13 cellular contexts compared by ENCODE assay signal in genomic region chr3:51992017-51992682, GRCh38. TPM values are rescaled to one million over a fixed set of nuclear protein-coding genes. Genes with fewer than 3 reads are reported as not detected.
DNase-seq lines count a peak whose midpoint lies in the region; ATAC-seq and TF ChIP-seq lines count a peak whose summit lies in the region.
"Had no signal": no experiment of that assay in that cellular context is flagged by ENCODE, and none has a peak within 500 bp of the region (broad histone marks: within the 10 kb centered on the region; RNA-seq: fewer than 3 reads in every experiment).

No MANE protein-coding gene starts in this region.

- TF ChIP-seq POLR2A in transverse colon (IDR thresholded peaks at IDR 0.05) = no peak

- DNase-seq in cardiac muscle cell (ENCODE audit: low read depth in 1 of 2, low spot score in 1 of 2) = no peak
- no peak for DNase-seq in Right ventricle myocardium superior
- DNase-seq in OCI-LY7 (ENCODE audit: low spot score) = no peak
- DNase-seq in colonic mucosa = no peak
- DNase-seq in NCI-H1092 (lab: John Stamatoyannopoulos, UW) = no peak
- DNase-seq in transverse colon = no peak
- DNase-seq: activated B cell treated with CpG ODN at 0.5 μM for 24 hours, NCI-H1436 treated with DMSO at 0.1 percent for 48 hours, NCI-H526 had no signal

- in situ Hi-C loops in transverse colon (cut with MboI; ENCODE audit: low pct_ligation_motif_present in 1 of 4, low pct_unique_long_range_greater_than_20kb in 1 of 4, low sequenced_read_pairs in 3 of 4) = no loop called here

- intact Hi-C loops in Right ventricle myocardium superior (cut with DNase I) = no loop called here
- intact Hi-C loops in OCI-LY7 (cut with micrococcal nuclease; ENCODE audit: unreplicated experiment) = no loop called here
- intact Hi-C loops in colonic mucosa (cut with DNase I) = no loop called here
- intact Hi-C loops in transverse colon (cut with DNase I; ENCODE audit: low total_unique reads) = no loop called here

- TF ChIP-seq CTCF in cardiac muscle cell (IDR thresholded peaks at IDR 0.05; ENCODE audit: low read depth, low read length) (no peak), OCI-LY7 (conservative IDR thresholded peaks at IDR 0.05; ENCODE audit: low read length) (no peak), colonic mucosa (IDR thresholded peaks at IDR 0.05) (no peak), transverse colon (IDR thresholded peaks at IDR 0.05) (no peak)

- CTCF ChIA-PET in OCI-LY7 (lab: Charles Lee; ENCODE audit: unreplicated experiment) = no interaction called here

- no peak overlapping the region for H3K4me3 ChIP-seq in cardiac muscle cell
- no peak overlapping the region for H3K4me3 ChIP-seq in OCI-LY7 (ENCODE audit: low read depth, low read length, poor library complexity, severe bottlenecking)
- no peak overlapping the region for H3K4me3 ChIP-seq in colonic mucosa
- no peak overlapping the region for H3K4me3 ChIP-seq in transverse colon
- H3K4me3 ChIP-seq: coronary artery, SJSA1 had no signal

- 0 out of 2 replicates have a peak overlapping the region, but pooled peaks have one; percentile 14 for H3K4me2 ChIP-seq in OCI-LY7 (ENCODE audit: low read length)

- no TSS peak for BruUV-seq in OCI-LY7 (replicated peaks; lab: Mats Ljungman, UMichigan)

- H3K9me2 ChIP-seq in OCI-LY7 (ENCODE audit: insufficient read depth, low read length) = no peaks in the 10 kb centered on the region

- H3K9ac ChIP-seq in colonic mucosa (ENCODE audit: low read depth in 2 of 2, low read length in 2 of 2) = peak overlapping the region; percentile 20 to 46

- H3K79me2 ChIP-seq in OCI-LY7 (ENCODE audit: insufficient read depth, low read depth, low read length) = peaks cover 27% of the 10 kb centered on the region

- ATAC-seq in Right ventricle myocardium superior (ENCODE audit: poor library complexity) (no peak), GM21423 (IDR thresholded peaks at IDR 0.05; ENCODE audit: unreplicated experiment) (no peak), HG03097 (IDR thresholded peaks at IDR 0.05; ENCODE audit: low FRiP score, unreplicated experiment) (no peak)

- H3K27ac ChIP-seq in cardiac muscle cell = peak overlapping the region; percentile 66
- H3K27ac ChIP-seq in OCI-LY7 (ENCODE audit: low read depth, low read length, poor library complexity, severe bottlenecking) = peak overlapping the region; percentile 14
- no peak overlapping the region for H3K27ac ChIP-seq in colonic mucosa
- H3K27ac ChIP-seq in transverse colon = no peak overlapping the region
- H3K27ac ChIP-seq: coronary artery, SJSA1 had no signal

- H3K27me3 ChIP-seq in cardiac muscle cell (no peaks in the 10 kb centered on the region), colonic mucosa (no peaks in the 10 kb centered on the region), transverse colon (no peaks in the 10 kb centered on the region)
- H3K27me3 ChIP-seq: SJSA1 had no signal

- no peak for TF ChIP-seq EP300 in transverse colon (IDR thresholded peaks at IDR 0.05; ENCODE audit: low read depth)

- H3K36me3 ChIP-seq in cardiac muscle cell (peaks cover 15% of the 10 kb centered on the region), OCI-LY7 (ENCODE audit: insufficient read depth, low read length) (peaks cover 44% of the 10 kb centered on the region), colonic mucosa (peaks cover 9% of the 10 kb centered on the region), transverse colon (peaks cover 0 to 18% (median 7%) of the 10 kb centered on the region in 4 donors)

- H3K9me3 ChIP-seq in cardiac muscle cell (ENCODE audit: low read depth) (no peaks in the 10 kb centered on the region), OCI-LY7 (ENCODE audit: low read length) (no peaks in the 10 kb centered on the region), colonic mucosa (no peaks in the 10 kb centered on the region), transverse colon (no peaks in the 10 kb centered on the region)
- H3K9me3 ChIP-seq: SJSA1 had no signal

- H3K4me1 ChIP-seq in cardiac muscle cell (ENCODE audit: low read depth) (peaks cover 9% of the 10 kb centered on the region), OCI-LY7 (ENCODE audit: insufficient read depth, low read length, poor library complexity, severe bottlenecking) (peaks cover 29% of the 10 kb centered on the region), colonic mucosa (peaks cover 6% of the 10 kb centered on the region), transverse colon (peaks cover 8 to 24% (median 14%) of the 10 kb centered on the region in 4 donors)

- H4K20me1 ChIP-seq in OCI-LY7 (ENCODE audit: insufficient read depth, low read length) = peaks cover 12% of the 10 kb centered on the region; the same call in 1 of the 2 replicates

- H2AFZ ChIP-seq in OCI-LY7 (ENCODE audit: low read length) = no peak overlapping the region

- POLR2A ChIA-PET in OCI-LY7 (lab: Charles Lee) = interaction anchor here (0.9 to 1.2 kb wide), 2 partner anchors 9 to 49 kb away, joined by 3 to 4 read pairs; partner anchors contain the start of gene ACY1

- 83 to 92% methylated on average over 2 to 3 of the region's 3 CpGs for WGBS in transverse colon (ENCODE audit: low coverage in 1 of 2), 2 donors

RNA-seq across cellular contexts. Expression of gene RPL29, which starts 3.5 kb away (rescaled TPM):
- 1,533 and 1,673 TPM in 2 replicates for total RNA-seq in cardiac muscle cell
- polyA plus RNA-seq in cardiac muscle cell = 844 and 941 TPM in 2 replicates
- total RNA-seq in Right ventricle myocardium superior = 594 TPM
- total RNA-seq in OCI-LY7 (2014; rRNA removed; shearing (Covaris generic)) = 1,739 and 1,781 TPM in 2 replicates
- 1,513 and 1,535 TPM in 2 replicates for total RNA-seq in OCI-LY7 (2022)
- 1,000 to 10,000 TPM; 1,051 to 1,273 TPM for total RNA-seq in colonic mucosa
- total RNA-seq in transverse colon = 1,000 to 10,000 TPM in 1 of 4 donors, 100 to 1,000 TPM in 3; 366 to 1,281 (median 746) TPM

RNA-seq across cellular contexts. Expression of gene ACY1, which starts 8.8 kb away (rescaled TPM):
- total RNA-seq in cardiac muscle cell (87.7 and 99.7 TPM in 2 replicates), Right ventricle myocardium superior (23.2 TPM), OCI-LY7 (2022) (4.0 and 5.6 TPM in 2 replicates), colonic mucosa (100 to 1,000 TPM; 137 to 153 TPM), transverse colon (100 to 1,000 TPM; 165 to 426 (median 250) TPM)
- 116 and 125 TPM in 2 replicates for polyA plus RNA-seq in cardiac muscle cell
- total RNA-seq in OCI-LY7 (2014; rRNA removed; shearing (Covaris generic)) = 0.54 and 3.3 TPM in 2 replicates

RNA-seq across cellular contexts. Expression of gene ABHD14A, which starts 17.3 kb away (rescaled TPM):
- total RNA-seq in cardiac muscle cell (56.5 and 105 TPM in 2 replicates), Right ventricle myocardium superior (27.5 TPM), OCI-LY7 (2022) (8.9 and 10.5 TPM in 2 replicates), colonic mucosa (1 to 10 TPM; 7.4 to 9.6 TPM), transverse colon (10 to 100 TPM in 2 of 4 donors, 1 to 10 TPM in 2; 2.0 to 11.3 (median 7.7) TPM)
- 95.9 and 104 TPM in 2 replicates for polyA plus RNA-seq in cardiac muscle cell
- total RNA-seq in OCI-LY7 (2014; rRNA removed; shearing (Covaris generic)) = 3.7 and 7.5 TPM in 2 replicates

RNA-seq across cellular contexts. Expression of gene ABHD14B, which starts 18.3 kb away (rescaled TPM):
- total RNA-seq in cardiac muscle cell (19.8 and 27.8 TPM in 2 replicates), Right ventricle myocardium superior (12.6 TPM), OCI-LY7 (2022) (40.1 and 41.4 TPM in 2 replicates), colonic mucosa (10 to 100 TPM; 64.9 to 72.2 TPM), transverse colon (100 to 1,000 TPM in 2 of 4 donors, 10 to 100 TPM in 2; 34.4 to 119 (median 99.7) TPM)
- 23.3 and 29.9 TPM in 2 replicates for polyA plus RNA-seq in cardiac muscle cell
- 11.3 and 16.1 TPM in 2 replicates for total RNA-seq in OCI-LY7 (2014; rRNA removed; shearing (Covaris generic))

RNA-seq across cellular contexts. Expression of gene PCBP4, which starts 24.9 kb away (rescaled TPM):
- total RNA-seq in cardiac muscle cell (151 and 226 TPM in 2 replicates), Right ventricle myocardium superior (64.1 TPM), OCI-LY7 (2022) (12.5 and 14.4 TPM in 2 replicates), colonic mucosa (10 to 100 TPM; 19.6 to 22.4 TPM), transverse colon (100 to 1,000 TPM in 1 of 4 donors, 10 to 100 TPM in 3; 22.4 to 382 (median 63.6) TPM)
- 114 and 122 TPM in 2 replicates for polyA plus RNA-seq in cardiac muscle cell
- total RNA-seq in OCI-LY7 (2014; rRNA removed; shearing (Covaris generic)) = 1.4 and 2.0 TPM in 2 replicates

Comparison
In these comparisons a context has a peak if more than half of its experiments do, and no peak if none do; other contexts are left out.
1. H3K27ac ChIP-seq: peak in cardiac muscle cell (single experiment) and OCI-LY7 (single experiment); none in colonic mucosa (single experiment) and transverse colon (0 of 4).